12 cellular contexts compared by ENCODE assay signal in the genomic region with DNA sequence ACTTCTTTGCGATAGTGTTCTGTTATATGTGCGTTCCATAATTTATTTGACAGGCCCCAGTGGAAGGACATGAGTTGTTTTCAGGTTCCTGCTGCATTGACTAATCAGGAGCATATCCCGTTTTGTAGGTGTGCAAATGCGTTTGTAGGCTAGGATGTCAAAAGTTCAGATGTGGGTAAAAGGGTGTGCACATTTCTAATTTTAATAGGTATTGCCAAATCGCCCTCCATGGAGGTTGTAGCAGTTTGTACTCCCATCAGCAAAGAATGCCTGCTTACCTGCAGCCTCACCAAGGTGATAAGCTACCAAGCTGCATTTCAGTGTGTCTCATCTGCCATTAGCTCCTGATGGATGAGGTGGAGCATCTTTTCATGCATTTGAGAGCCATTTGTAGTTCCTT. TPM values are rescaled to one million over a fixed set of nuclear protein-coding genes. Genes with fewer than 3 reads are reported as not detected.
DNase-seq lines count a peak whose midpoint lies in the region; ATAC-seq and TF ChIP-seq lines count a peak whose summit lies in the region.
"Had no signal": no experiment of that assay in that cellular context is flagged by ENCODE, and none has a peak within 500 bp of the region (broad histone marks: within the 10 kb centered on the region; RNA-seq: fewer than 3 reads in every experiment).

No MANE protein-coding gene starts in this region.

- 23 to 53% (median 34%) methylated on average over 5 of the region's 5 CpGs for WGBS in stomach, 5 donors

- no peaks in the 10 kb centered on the region for H3K27me3 ChIP-seq in stomach

- peaks cover 86% of the 10 kb centered on the region for H3K79me2 ChIP-seq in OCI-LY7 (ENCODE audit: insufficient read depth, low read depth, low read length)

- no peak for ATAC-seq in activated CD8-positive, alpha-beta memory T cell treated with anti-CD3 and anti-CD28 coated beads, Interleukin-2, amount 10 ng/mL, durations not matched to agents 7 days and 5 days

- no peak for TF ChIP-seq EP300 in stomach (IDR thresholded peaks at IDR 0.05)

- no peak overlapping the region for H2AFZ ChIP-seq in OCI-LY7 (ENCODE audit: low read length)

- H3K9me3 Mint-ChIP-seq in activated CD8-positive, alpha-beta memory T cell treated with anti-CD3 and anti-CD28 coated beads, Interleukin-2, amount 10 ng/mL, durations not matched to agents 7 days and 5 days (ENCODE audit: low read depth) = no peaks in the 10 kb centered on the region
- H3K9me3 Mint-ChIP-seq in glutamatergic neuron (ENCODE audit: unreplicated experiment) = peaks cover 17% of the 10 kb centered on the region

- H3K4me3 ChIP-seq in OCI-LY7 (ENCODE audit: low read depth, low read length, poor library complexity, severe bottlenecking) (peak overlapping the region; percentile 61), stomach (no peak overlapping the region)

- H3K36me3 ChIP-seq in OCI-LY7 (ENCODE audit: insufficient read depth, low read length) (peaks cover 20% of the 10 kb centered on the region; the same call in 1 of the 2 replicates), stomach (peaks cover 0 to 7% (median 0%) of the 10 kb centered on the region in 4 donors)

- no peaks in the 10 kb centered on the region for H3K27me3 Mint-ChIP-seq in activated CD8-positive, alpha-beta memory T cell treated with anti-CD3 and anti-CD28 coated beads, Interleukin-2, amount 10 ng/mL, durations not matched to agents 7 days and 5 days
- peaks cover 17% of the 10 kb centered on the region for H3K27me3 Mint-ChIP-seq in glutamatergic neuron (ENCODE audit: unreplicated experiment)

- no peak for TF ChIP-seq CTCF in OCI-LY7 (conservative IDR thresholded peaks at IDR 0.05; ENCODE audit: low read length)
- no peak for TF ChIP-seq CTCF in glutamatergic neuron (IDR thresholded peaks at IDR 0.05; ENCODE audit: partially characterized antibody, unreplicated experiment)
- no peak for TF ChIP-seq CTCF in stomach (IDR thresholded peaks at IDR 0.05)

- peak overlapping the region; percentile 100 for H3K27ac Mint-ChIP-seq in activated CD8-positive, alpha-beta memory T cell treated with anti-CD3 and anti-CD28 coated beads, Interleukin-2, amount 10 ng/mL, durations not matched to agents 7 days and 5 days
- H3K27ac Mint-ChIP-seq in glutamatergic neuron (ENCODE audit: unreplicated experiment) = peak overlapping the region; percentile 30

- H3K9me3 ChIP-seq in OCI-LY7 (ENCODE audit: low read length) (no peaks in the 10 kb centered on the region), stomach (no peaks in the 10 kb centered on the region)

- H3K27ac ChIP-seq in OCI-LY7 (ENCODE audit: low read depth, low read length, poor library complexity, severe bottlenecking) (peak overlapping the region; percentile 98), stomach (peak overlapping the region; percentile 34 to 95 (median 93))

- no peaks in the 10 kb centered on the region for H3K9me2 ChIP-seq in OCI-LY7 (ENCODE audit: insufficient read depth, low read length)

- CTCF ChIA-PET in activated CD8-positive, alpha-beta memory T cell treated with anti-CD3 and anti-CD28 coated beads, Interleukin-2, amount 10 ng/mL, durations not matched to agents 7 days and 5 days (lab: Charles Lee) = interaction anchor here (0.8 to 15.1 kb wide), 9 partner anchors 9 to 148 kb away, joined by 3 to 215 read pairs (median 6); a partner anchor contains a TSS
- CTCF ChIA-PET in OCI-LY7 (lab: Charles Lee; ENCODE audit: unreplicated experiment) = no interaction called here

- H3K4me2 ChIP-seq in OCI-LY7 (ENCODE audit: low read length) = peak overlapping the region; percentile 97

- H3K4me3 Mint-ChIP-seq in activated CD8-positive, alpha-beta memory T cell treated with anti-CD3 and anti-CD28 coated beads, Interleukin-2, amount 10 ng/mL, durations not matched to agents 7 days and 5 days = peak overlapping the region; percentile 72
- H3K4me3 Mint-ChIP-seq in glutamatergic neuron (ENCODE audit: unreplicated experiment) = peak overlapping the region; percentile 75

- H3K4me1 ChIP-seq in OCI-LY7 (ENCODE audit: insufficient read depth, low read length, poor library complexity, severe bottlenecking) = peaks cover 98% of the 10 kb centered on the region
- peaks cover 97 to 100% (median 99%) of the 10 kb centered on the region in 4 donors for H3K4me1 ChIP-seq in stomach

- DNase-seq in activated CD8-positive, alpha-beta memory T cell treated with anti-CD3 and anti-CD28 coated beads, Interleukin-2, amount 10 ng/mL, durations not matched to agents 7 days and 5 days = no peak
- no peak for DNase-seq in activated CD8-positive, alpha-beta memory T cell treated with anti-CD3 and anti-CD28 coated beads, Interleukin-2, amount 50 U/mL, for 48 hours
- no peak for DNase-seq in OCI-LY7 (ENCODE audit: low spot score)
- no peak for DNase-seq in glutamatergic neuron
- DNase-seq in stomach = no peak
- no peak for DNase-seq in SHP77 (lab: John Stamatoyannopoulos, UW)
- DNase-seq in central memory CD4-positive, alpha-beta T cell = no peak
- no peak for DNase-seq in GM19240 (ENCODE audit: insufficient read length, low spot score)
- DNase-seq: activated effector memory CD4-positive, alpha-beta T cell treated with anti-CD3 and anti-CD28 coated beads, Interleukin-2, amount 50 U/mL, for 16 hours; hippocampal formation; NCI-H2081; OCI-M1 had no signal

- H4K20me1 ChIP-seq in OCI-LY7 (ENCODE audit: insufficient read depth, low read length) = peaks cover 5% of the 10 kb centered on the region; the same call in 1 of the 2 replicates

- peaks cover 100% of the 10 kb centered on the region for H3K4me1 Mint-ChIP-seq in activated CD8-positive, alpha-beta memory T cell treated with anti-CD3 and anti-CD28 coated beads, Interleukin-2, amount 10 ng/mL, durations not matched to agents 7 days and 5 days
- H3K4me1 Mint-ChIP-seq in glutamatergic neuron (ENCODE audit: low read depth, unreplicated experiment) = peaks cover 81% of the 10 kb centered on the region

- intact Hi-C loops in OCI-LY7 (cut with micrococcal nuclease; ENCODE audit: unreplicated experiment) = no loop called here
- intact Hi-C loops in stomach (cut with DNase I; ENCODE audit: low total_unique reads) = no loop called here

- POLR2A ChIA-PET in OCI-LY7 (lab: Charles Lee) = interaction anchor here (0.6 to 2.6 kb wide), 4 partner anchors 16 to 132 kb away, joined by 3 to 10 read pairs (median 4); no protein-coding TSS in a partner anchor

- no peak for TF ChIP-seq POLR2A in stomach (IDR thresholded peaks at IDR 0.05)

- peaks cover 19% of the 10 kb centered on the region for H3K36me3 Mint-ChIP-seq in activated CD8-positive, alpha-beta memory T cell treated with anti-CD3 and anti-CD28 coated beads, Interleukin-2, amount 10 ng/mL, durations not matched to agents 7 days and 5 days
- no peaks in the 10 kb centered on the region for H3K36me3 Mint-ChIP-seq in glutamatergic neuron (ENCODE audit: unreplicated experiment)

- BruUV-seq in OCI-LY7 (replicated peaks; lab: Mats Ljungman, UMichigan) = no TSS peak

RNA-seq across cellular contexts. Expression of a gene that starts 36.3 kb away (rescaled TPM):
- 100 to 1,000 TPM; 163 to 206 TPM for total RNA-seq in activated CD8-positive, alpha-beta memory T cell treated with anti-CD3 and anti-CD28 coated beads, Interleukin-2, amount 10 ng/mL, durations not matched to agents 7 days and 5 days
- 62.0 and 64.6 TPM in 2 replicates for total RNA-seq in OCI-LY7 (2014; rRNA removed; shearing (Covaris generic))
- total RNA-seq in OCI-LY7 (2022) (62.6 and 63.2 TPM in 2 replicates), glutamatergic neuron (ENCODE audit: unreplicated experiment) (141 TPM), stomach (10 to 100 TPM in 4 of 5 donors, 1 to 10 TPM in 1; 9.3 to 74.0 (median 38.8) TPM)
- 10 to 100 TPM; 23.0 to 30.7 (median 24.3) TPM for polyA plus RNA-seq in stomach
